Comparison of ENCODE assay signal across 1 cellular context in genomic region chr19:50162988-50163387, GRCh38.
TF ChIP-seq lines count a peak whose summit lies in the region.

Gene IZUMO2 (minus strand): TSS chr19:50163281. CDS start chr19:50163194, 87 bp downstream.

TF ChIP-seq in K562, 482 proteins besides CTCF, POLR2A, EP300 and RAD21 (continued from another document):
- peak; percentile 46 to 67 for TF ChIP-seq E2F6 (IDR thresholded peaks at IDR 0.05; ENCODE audit: borderline replicate concordance in 1 of 2, extremely low read depth in 1 of 2, insufficient read depth in 1 of 2, insufficient read length in 1 of 2, low read depth in 1 of 2, low read length in 1 of 2, poor library complexity in 1 of 2, severe bottlenecking in 1 of 2)
- TF ChIP-seq RBFOX2 (IDR thresholded peaks at IDR 0.05; ENCODE audit: low read depth, low read length) = no peak
- TF ChIP-seq ARID1B (IDR thresholded peaks at IDR 0.05) = no peak
- no peak for TF ChIP-seq BACH1 (tag; IDR thresholded peaks at IDR 0.05)
- peak; percentile 11; the same call in 1 of the 2 replicates for TF ChIP-seq ATF7 (IDR thresholded peaks at IDR 0.05)
- TF ChIP-seq BHLHE40 (IDR thresholded peaks at IDR 0.05; ENCODE audit: low read length) = peak; percentile 45; the same call in 1 of the 2 replicates
- TF ChIP-seq GABPA (tag; conservative IDR thresholded peaks at IDR 0.05; ENCODE audit: low read depth) = no peak
- no peak for TF ChIP-seq TAF9B (IDR thresholded peaks at IDR 0.05; ENCODE audit: partially characterized antibody)
- no peak for TF ChIP-seq CREB1 (IDR thresholded peaks at IDR 0.05)
- TF ChIP-seq CREB1 (CRISPR knock-in tag; IDR thresholded peaks at IDR 0.05) = peak; percentile 24; the same call in 1 of the 2 replicates
- TF ChIP-seq EGR1 (conservative IDR thresholded peaks at IDR 0.05) = no peak
- no peak for TF ChIP-seq ZNF232 (CRISPR knock-in tag; IDR thresholded peaks at IDR 0.05)
- peak; percentile 75 for TF ChIP-seq L3MBTL2 (IDR thresholded peaks at IDR 0.05)
- no peak for TF ChIP-seq NFRKB (IDR thresholded peaks at IDR 0.05; ENCODE audit: low read depth)
- no peak for TF ChIP-seq ATF1 (CRISPR knock-in tag; IDR thresholded peaks at IDR 0.05)
- peak; percentile 81 for TF ChIP-seq ATF1 (tag; IDR thresholded peaks at IDR 0.05)
- no peak for TF ChIP-seq ZNF212 (CRISPR knock-in tag; IDR thresholded peaks at IDR 0.05)
- peak; percentile 62 for TF ChIP-seq MGA (IDR thresholded peaks at IDR 0.05)
- peak; percentile 41; the same call in 1 of the 2 replicates for TF ChIP-seq CREM (IDR thresholded peaks at IDR 0.05; ENCODE audit: low read depth)
